ENCODE assay signal across 1 cellular context in the genomic region with DNA sequence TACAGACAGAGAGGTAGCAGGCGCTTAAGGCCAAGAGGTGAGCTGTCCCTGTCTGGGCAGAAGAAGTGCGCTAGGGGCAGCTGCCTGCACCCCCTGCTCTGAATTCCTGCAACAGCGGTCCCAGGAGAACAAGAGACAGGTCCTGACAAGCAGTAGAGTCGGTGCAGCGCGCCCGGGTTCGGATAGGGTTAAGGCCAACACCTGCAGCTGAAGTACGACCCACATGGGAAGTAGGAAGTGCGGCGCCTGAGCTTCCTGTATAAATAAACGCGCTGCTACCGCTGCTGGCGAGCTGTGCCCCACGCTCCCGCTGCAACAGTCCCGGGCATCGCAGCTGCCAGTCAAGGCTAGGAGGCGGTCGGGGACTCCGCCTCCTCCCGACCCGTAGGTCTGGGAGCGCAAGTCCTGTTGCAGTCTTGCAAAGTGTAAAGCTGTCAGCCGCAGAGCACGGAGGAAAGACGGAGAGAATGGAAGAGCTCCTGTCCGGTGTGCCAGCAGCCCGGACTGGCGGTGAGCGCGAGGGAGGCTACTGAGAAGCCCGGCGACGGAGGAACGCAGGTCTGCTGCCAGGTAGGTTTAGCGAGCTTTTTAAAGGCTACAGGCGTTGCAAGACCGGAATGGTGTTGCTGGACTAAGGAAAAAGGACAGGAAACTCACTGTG.
TF ChIP-seq lines count a peak whose summit lies in the region.

A gene (plus strand): TSS at position 290 of the 661 bp plus-strand sequence. CDS start 12,185 bp downstream, outside the sequence.

TF ChIP-seq in HepG2, 621 proteins besides CTCF, POLR2A, EP300 and RAD21 (continued from another document and continues in another):
- TF ChIP-seq, protein P1, sequence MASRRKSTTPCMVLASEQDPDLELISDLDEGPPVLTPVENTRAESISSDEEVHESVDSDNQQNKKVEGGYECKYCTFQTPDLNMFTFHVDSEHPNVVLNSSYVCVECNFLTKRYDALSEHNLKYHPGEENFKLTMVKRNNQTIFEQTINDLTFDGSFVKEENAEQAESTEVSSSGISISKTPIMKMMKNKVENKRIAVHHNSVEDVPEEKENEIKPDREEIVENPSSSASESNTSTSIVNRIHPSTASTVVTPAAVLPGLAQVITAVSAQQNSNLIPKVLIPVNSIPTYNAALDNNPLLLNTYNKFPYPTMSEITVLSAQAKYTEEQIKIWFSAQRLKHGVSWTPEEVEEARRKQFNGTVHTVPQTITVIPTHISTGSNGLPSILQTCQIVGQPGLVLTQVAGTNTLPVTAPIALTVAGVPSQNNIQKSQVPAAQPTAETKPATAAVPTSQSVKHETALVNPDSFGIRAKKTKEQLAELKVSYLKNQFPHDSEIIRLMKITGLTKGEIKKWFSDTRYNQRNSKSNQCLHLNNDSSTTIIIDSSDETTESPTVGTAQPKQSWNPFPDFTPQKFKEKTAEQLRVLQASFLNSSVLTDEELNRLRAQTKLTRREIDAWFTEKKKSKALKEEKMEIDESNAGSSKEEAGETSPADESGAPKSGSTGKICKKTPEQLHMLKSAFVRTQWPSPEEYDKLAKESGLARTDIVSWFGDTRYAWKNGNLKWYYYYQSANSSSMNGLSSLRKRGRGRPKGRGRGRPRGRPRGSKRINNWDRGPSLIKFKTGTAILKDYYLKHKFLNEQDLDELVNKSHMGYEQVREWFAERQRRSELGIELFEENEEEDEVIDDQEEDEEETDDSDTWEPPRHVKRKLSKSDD (CRISPR knock-in tag; IDR thresholded peaks at IDR 0.05; ENCODE audit: low read depth), result 0 out of 2 replicates have a peak, but pooled peaks have one; percentile 69
- TF ChIP-seq, protein P2, sequence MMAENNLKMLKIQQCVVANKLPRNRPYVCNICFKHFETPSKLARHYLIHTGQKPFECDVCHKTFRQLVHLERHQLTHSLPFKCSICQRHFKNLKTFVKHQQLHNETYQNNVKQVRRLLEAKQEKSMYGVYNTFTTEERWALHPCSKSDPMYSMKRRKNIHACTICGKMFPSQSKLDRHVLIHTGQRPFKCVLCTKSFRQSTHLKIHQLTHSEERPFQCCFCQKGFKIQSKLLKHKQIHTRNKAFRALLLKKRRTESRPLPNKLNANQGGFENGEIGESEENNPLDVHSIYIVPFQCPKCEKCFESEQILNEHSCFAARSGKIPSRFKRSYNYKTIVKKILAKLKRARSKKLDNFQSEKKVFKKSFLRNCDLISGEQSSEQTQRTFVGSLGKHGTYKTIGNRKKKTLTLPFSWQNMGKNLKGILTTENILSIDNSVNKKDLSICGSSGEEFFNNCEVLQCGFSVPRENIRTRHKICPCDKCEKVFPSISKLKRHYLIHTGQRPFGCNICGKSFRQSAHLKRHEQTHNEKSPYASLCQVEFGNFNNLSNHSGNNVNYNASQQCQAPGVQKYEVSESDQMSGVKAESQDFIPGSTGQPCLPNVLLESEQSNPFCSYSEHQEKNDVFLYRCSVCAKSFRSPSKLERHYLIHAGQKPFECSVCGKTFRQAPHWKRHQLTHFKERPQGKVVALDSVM (CRISPR knock-in tag; IDR thresholded peaks at IDR 0.05), result peak; percentile 71
- TF ChIP-seq ZNF12 (CRISPR knock-in tag; IDR thresholded peaks at IDR 0.05), result peak; percentile 72; the same call in 1 of the 2 replicates
- no peak for TF ChIP-seq TBP (CRISPR knock-in tag; IDR thresholded peaks at IDR 0.05)
- peak; percentile 46 for TF ChIP-seq YY1 (IDR thresholded peaks at IDR 0.05; ENCODE audit: insufficient read depth, insufficient replicate concordance, low read depth, low read length)
- TF ChIP-seq, protein P3, sequence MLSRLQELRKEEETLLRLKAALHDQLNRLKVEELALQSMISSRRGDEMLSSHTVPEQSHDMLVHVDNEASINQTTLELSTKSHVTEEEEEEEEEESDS (CRISPR knock-in tag; IDR thresholded peaks at IDR 0.05; ENCODE audit: borderline replicate concordance), result no peak
- no peak for TF ChIP-seq KLF6 (CRISPR knock-in tag; IDR thresholded peaks at IDR 0.05)
- TF ChIP-seq MAFK (conservative IDR thresholded peaks at IDR 0.05 in 1 of 2, IDR thresholded peaks at IDR 0.05 in 1 of 2; ENCODE audit: low read length in 2 of 2), result no peak
- 0 out of 2 replicates have a peak, but pooled peaks have one; percentile 74 for TF ChIP-seq ZNF33B (CRISPR knock-in tag; IDR thresholded peaks at IDR 0.05)
- TF ChIP-seq ZNF207 (IDR thresholded peaks at IDR 0.05; ENCODE audit: borderline replicate concordance), result no peak
- TF ChIP-seq, protein P4, sequence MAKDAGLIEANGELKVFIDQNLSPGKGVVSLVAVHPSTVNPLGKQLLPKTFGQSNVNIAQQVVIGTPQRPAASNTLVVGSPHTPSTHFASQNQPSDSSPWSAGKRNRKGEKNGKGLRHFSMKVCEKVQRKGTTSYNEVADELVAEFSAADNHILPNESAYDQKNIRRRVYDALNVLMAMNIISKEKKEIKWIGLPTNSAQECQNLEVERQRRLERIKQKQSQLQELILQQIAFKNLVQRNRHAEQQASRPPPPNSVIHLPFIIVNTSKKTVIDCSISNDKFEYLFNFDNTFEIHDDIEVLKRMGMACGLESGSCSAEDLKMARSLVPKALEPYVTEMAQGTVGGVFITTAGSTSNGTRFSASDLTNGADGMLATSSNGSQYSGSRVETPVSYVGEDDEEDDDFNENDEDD (CRISPR knock-in tag; IDR thresholded peaks at IDR 0.05; ENCODE audit: borderline replicate concordance), result peak; percentile 67; the same call in 1 of the 2 replicates
- TF ChIP-seq FOXP1 (IDR thresholded peaks at IDR 0.05), result no peak
- no peak for TF ChIP-seq FOXP1 (CRISPR knock-in tag; IDR thresholded peaks at IDR 0.05)
- TF ChIP-seq NR2F6 (IDR thresholded peaks at IDR 0.05), result peak; percentile 50; the same call in 1 of the 2 replicates
- TF ChIP-seq NR2F6 (CRISPR knock-in tag; IDR thresholded peaks at IDR 0.05), result peak; percentile 58; the same call in 1 of the 2 replicates
- TF ChIP-seq MAF1 (CRISPR knock-in tag; IDR thresholded peaks at IDR 0.05; ENCODE audit: borderline replicate concordance), result no peak; the same call in 1 of the 2 replicates
- no peak for TF ChIP-seq SMARCE1 (IDR thresholded peaks at IDR 0.05; ENCODE audit: borderline replicate concordance)
- no peak for TF ChIP-seq KLF15 (CRISPR knock-in tag; IDR thresholded peaks at IDR 0.05; ENCODE audit: borderline replicate concordance)
- no peak for TF ChIP-seq HNRNPH1 (optimal IDR thresholded peaks at IDR 0.05; ENCODE audit: low read depth, low read length)
- TF ChIP-seq ZFP90 (CRISPR knock-in tag; IDR thresholded peaks at IDR 0.05; ENCODE audit: borderline replicate concordance), result peak; percentile 92; the same call in 1 of the 2 replicates
- TF ChIP-seq PHF8 (CRISPR knock-in tag; IDR thresholded peaks at IDR 0.05), result peak; percentile 63; the same call in 1 of the 2 replicates
- peak; percentile 92 for TF ChIP-seq PHF21A (CRISPR knock-in tag; IDR thresholded peaks at IDR 0.05)
- TF ChIP-seq, protein P5, sequence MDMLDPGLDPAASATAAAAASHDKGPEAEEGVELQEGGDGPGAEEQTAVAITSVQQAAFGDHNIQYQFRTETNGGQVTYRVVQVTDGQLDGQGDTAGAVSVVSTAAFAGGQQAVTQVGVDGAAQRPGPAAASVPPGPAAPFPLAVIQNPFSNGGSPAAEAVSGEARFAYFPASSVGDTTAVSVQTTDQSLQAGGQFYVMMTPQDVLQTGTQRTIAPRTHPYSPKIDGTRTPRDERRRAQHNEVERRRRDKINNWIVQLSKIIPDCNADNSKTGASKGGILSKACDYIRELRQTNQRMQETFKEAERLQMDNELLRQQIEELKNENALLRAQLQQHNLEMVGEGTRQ (IDR thresholded peaks at IDR 0.05; ENCODE audit: low read depth, low read length), result no peak
- TF ChIP-seq, protein P5 (CRISPR knock-in tag; IDR thresholded peaks at IDR 0.05; ENCODE audit: borderline replicate concordance), result no peak
- peak; percentile 72 for TF ChIP-seq PPARG (CRISPR knock-in tag; conservative IDR thresholded peaks at IDR 0.05)
- TF ChIP-seq, protein P6, sequence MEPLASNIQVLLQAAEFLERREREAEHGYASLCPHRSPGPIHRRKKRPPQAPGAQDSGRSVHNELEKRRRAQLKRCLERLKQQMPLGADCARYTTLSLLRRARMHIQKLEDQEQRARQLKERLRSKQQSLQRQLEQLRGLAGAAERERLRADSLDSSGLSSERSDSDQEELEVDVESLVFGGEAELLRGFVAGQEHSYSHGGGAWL (CRISPR knock-in tag; IDR thresholded peaks at IDR 0.05), result peak; percentile 80; the same call in 1 of the 2 replicates
- no peak for TF ChIP-seq ZNF225 (CRISPR knock-in tag; IDR thresholded peaks at IDR 0.05)
- no peak; the same call in 1 of the 2 replicates for TF ChIP-seq ZNF766 (CRISPR knock-in tag; IDR thresholded peaks at IDR 0.05; ENCODE audit: borderline replicate concordance)
- TF ChIP-seq, protein P7, sequence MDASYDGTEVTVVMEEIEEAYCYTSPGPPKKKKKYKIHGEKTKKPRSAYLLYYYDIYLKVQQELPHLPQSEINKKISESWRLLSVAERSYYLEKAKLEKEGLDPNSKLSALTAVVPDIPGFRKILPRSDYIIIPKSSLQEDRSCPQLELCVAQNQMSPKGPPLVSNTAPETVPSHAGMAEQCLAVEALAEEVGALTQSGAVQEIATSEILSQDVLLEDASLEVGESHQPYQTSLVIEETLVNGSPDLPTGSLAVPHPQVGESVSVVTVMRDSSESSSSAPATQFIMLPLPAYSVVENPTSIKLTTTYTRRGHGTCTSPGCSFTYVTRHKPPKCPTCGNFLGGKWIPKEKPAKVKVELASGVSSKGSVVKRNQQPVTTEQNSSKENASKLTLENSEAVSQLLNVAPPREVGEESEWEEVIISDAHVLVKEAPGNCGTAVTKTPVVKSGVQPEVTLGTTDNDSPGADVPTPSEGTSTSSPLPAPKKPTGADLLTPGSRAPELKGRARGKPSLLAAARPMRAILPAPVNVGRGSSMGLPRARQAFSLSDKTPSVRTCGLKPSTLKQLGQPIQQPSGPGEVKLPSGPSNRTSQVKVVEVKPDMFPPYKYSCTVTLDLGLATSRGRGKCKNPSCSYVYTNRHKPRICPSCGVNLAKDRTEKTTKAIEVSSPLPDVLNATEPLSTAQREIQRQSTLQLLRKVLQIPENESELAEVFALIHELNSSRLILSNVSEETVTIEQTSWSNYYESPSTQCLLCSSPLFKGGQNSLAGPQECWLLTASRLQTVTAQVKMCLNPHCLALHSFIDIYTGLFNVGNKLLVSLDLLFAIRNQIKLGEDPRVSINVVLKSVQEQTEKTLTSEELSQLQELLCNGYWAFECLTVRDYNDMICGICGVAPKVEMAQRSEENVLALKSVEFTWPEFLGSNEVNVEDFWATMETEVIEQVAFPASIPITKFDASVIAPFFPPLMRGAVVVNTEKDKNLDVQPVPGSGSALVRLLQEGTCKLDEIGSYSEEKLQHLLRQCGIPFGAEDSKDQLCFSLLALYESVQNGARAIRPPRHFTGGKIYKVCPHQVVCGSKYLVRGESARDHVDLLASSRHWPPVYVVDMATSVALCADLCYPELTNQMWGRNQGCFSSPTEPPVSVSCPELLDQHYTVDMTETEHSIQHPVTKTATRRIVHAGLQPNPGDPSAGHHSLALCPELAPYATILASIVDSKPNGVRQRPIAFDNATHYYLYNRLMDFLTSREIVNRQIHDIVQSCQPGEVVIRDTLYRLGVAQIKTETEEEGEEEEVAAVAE (CRISPR knock-in tag; IDR thresholded peaks at IDR 0.05; ENCODE audit: borderline replicate concordance), result peak; percentile 81; the same call in 1 of the 2 replicates
- TF ChIP-seq CENPX (CRISPR knock-in tag; IDR thresholded peaks at IDR 0.05), result no peak
- TF ChIP-seq, protein P8, sequence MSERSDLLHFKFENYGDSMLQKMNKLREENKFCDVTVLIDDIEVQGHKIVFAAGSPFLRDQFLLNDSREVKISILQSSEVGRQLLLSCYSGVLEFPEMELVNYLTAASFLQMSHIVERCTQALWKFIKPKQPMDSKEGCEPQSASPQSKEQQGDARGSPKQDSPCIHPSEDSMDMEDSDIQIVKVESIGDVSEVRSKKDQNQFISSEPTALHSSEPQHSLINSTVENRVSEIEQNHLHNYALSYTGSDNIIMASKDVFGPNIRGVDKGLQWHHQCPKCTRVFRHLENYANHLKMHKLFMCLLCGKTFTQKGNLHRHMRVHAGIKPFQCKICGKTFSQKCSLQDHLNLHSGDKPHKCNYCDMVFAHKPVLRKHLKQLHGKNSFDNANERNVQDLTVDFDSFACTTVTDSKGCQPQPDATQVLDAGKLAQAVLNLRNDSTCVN (CRISPR knock-in tag; IDR thresholded peaks at IDR 0.05; ENCODE audit: borderline replicate concordance), result peak; percentile 17; the same call in 1 of the 2 replicates
- TF ChIP-seq NCOA5 (CRISPR knock-in tag; IDR thresholded peaks at IDR 0.05), result no peak
- TF ChIP-seq, protein P9, sequence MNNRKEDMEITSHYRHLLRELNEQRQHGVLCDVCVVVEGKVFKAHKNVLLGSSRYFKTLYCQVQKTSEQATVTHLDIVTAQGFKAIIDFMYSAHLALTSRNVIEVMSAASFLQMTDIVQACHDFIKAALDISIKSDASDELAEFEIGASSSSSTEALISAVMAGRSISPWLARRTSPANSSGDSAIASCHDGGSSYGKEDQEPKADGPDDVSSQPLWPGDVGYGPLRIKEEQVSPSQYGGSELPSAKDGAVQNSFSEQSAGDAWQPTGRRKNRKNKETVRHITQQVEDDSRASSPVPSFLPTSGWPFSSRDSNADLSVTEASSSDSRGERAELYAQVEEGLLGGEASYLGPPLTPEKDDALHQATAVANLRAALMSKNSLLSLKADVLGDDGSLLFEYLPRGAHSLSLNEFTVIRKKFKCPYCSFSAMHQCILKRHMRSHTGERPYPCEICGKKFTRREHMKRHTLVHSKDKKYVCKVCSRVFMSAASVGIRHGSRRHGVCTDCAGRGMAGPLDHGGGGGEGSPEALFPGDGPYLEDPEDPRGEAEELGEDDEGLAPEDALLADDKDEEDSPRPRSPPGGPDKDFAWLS (CRISPR knock-in tag; IDR thresholded peaks at IDR 0.05; ENCODE audit: borderline replicate concordance), result no peak
- TF ChIP-seq FIP1L1 (IDR thresholded peaks at IDR 0.05; ENCODE audit: borderline replicate concordance, insufficient read depth, low read depth, low read length), result no peak
- TF ChIP-seq FOXK2 (IDR thresholded peaks at IDR 0.05), result peak; percentile 27; the same call in 1 of the 2 replicates
- no peak for TF ChIP-seq CHD2 (IDR thresholded peaks at IDR 0.05; ENCODE audit: low read depth, low read length)
- TF ChIP-seq ZNF296 (CRISPR knock-in tag; conservative IDR thresholded peaks at IDR 0.05), result no peak
- TF ChIP-seq ZNF598 (CRISPR knock-in tag; IDR thresholded peaks at IDR 0.05; ENCODE audit: borderline replicate concordance), result peak; percentile 95; the same call in 1 of the 2 replicates
- no peak for TF ChIP-seq ZFP82 (CRISPR knock-in tag; IDR thresholded peaks at IDR 0.05; ENCODE audit: borderline replicate concordance)
- TF ChIP-seq STAG1 (CRISPR knock-in tag; IDR thresholded peaks at IDR 0.05), result peak; percentile 13; the same call in 1 of the 2 replicates
- no peak for TF ChIP-seq RFX1 (IDR thresholded peaks at IDR 0.05)
- TF ChIP-seq ZNF549 (CRISPR knock-in tag; IDR thresholded peaks at IDR 0.05), result no peak
- peak; percentile 49; the same call in 1 of the 2 replicates for TF ChIP-seq IRF2 (CRISPR knock-in tag; IDR thresholded peaks at IDR 0.05)
